ENCODE assay signal across 18 cellular contexts in genomic region chr3:109773006-109773405, GRCh38.
"Had no signal": no experiment of that assay in that cellular context is flagged by ENCODE, and none has a peak within 500 bp of the region (broad histone marks: within the 10 kb centered on the region; RNA-seq: fewer than 3 reads in every experiment).

No MANE protein-coding gene starts in this region.

- H3K36me3 ChIP-seq: brain microvascular endothelial cell, neutrophil, right atrium auricular region had no signal

- H3K4me3 ChIP-seq: lung, right atrium auricular region, smooth muscle cell had no signal

- H3K4me1 ChIP-seq: right atrium auricular region had no signal

- H3K27ac ChIP-seq: brain microvascular endothelial cell, neutrophil, right atrium auricular region had no signal

- DNase-seq: activated CD4-positive, alpha-beta T cell treated with anti-CD3 and anti-CD28 coated beads, Interleukin-2, amount 50 U/mL, for 4 hours; activated CD4-positive, CD25-positive, alpha-beta regulatory T cell treated with anti-CD3 and anti-CD28 coated beads, Interleukin-2, amount 50 U/mL, for 72 hours; activated effector memory CD4-positive, alpha-beta T cell treated with Interleukin-2 at 50 U/mL for 16 hours; activated T-cell treated with anti-CD3 and anti-CD28 coated beads, Interleukin-2, amount 50 U/mL, for 1 hour; amygdala; brain microvascular endothelial cell; cerebellar nuclear complex; endodermal cell; glutamatergic neuron; immature natural killer cell; left cardiac atrium; naive thymus-derived CD8-positive, alpha-beta T cell; stimulated activated CD4-positive, alpha-beta T cell treated with anti-CD3 and anti-CD28 coated beads, Interleukin-2, amount 100 ng/mL, for 24 hours; stimulated activated naive CD4-positive, alpha-beta T cell treated with Interleukin-2 at 50 U/mL for 16 hours had no signal

- H3K27me3 ChIP-seq: brain microvascular endothelial cell, neutrophil, right atrium auricular region had no signal
